Comparison of ENCODE assay signal across 2 cellular contexts in the genomic region with DNA sequence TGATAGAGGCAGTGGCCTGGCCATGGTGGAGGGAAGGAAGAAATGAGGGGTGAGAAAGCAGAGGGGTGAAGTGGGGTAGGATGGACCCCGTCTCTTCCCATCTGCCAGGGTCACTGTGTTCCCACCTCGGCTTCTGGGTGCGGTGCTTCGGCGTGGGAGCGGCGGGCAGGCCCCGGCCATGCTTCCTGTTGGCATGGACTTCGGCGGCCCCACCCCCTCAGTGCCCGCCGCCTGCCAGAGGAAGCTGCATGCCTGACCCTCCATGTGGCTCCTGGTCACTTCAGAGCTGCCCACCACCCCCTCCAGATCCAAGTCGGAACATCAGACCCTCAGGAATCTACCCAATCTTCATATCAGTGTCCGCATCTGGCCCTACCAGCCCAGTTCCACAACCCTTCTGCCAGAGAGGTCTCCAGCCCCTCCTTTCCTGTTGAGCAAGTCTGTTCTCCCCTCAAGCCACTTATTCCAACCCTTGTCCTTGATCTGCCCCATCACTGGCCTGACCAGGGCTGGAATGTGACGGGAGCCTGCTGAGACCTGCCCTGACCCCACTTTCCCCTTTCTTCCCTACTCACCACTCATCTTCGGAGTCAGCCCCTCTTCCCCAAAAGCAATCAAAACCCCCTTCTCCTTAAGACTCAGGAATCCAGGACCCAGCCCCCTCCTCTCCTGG.
TF ChIP-seq lines count a peak whose summit lies in the region.

No MANE protein-coding gene starts in this region.

TF ChIP-seq in A549, 52 proteins besides CTCF, POLR2A, EP300 and RAD21:
- TF ChIP-seq SMC3 (IDR thresholded peaks at IDR 0.05) (no peak), HEYL (CRISPR knock-in tag; IDR thresholded peaks at IDR 0.05) (no peak), EHMT2 (IDR thresholded peaks at IDR 0.05; ENCODE audit: low read depth) (no peak), FOSB (CRISPR knock-in tag; IDR thresholded peaks at IDR 0.05) (no peak), CBX2 (IDR thresholded peaks at IDR 0.05; ENCODE audit: borderline replicate concordance, low read depth) (no peak), NPAS2 (CRISPR knock-in tag; IDR thresholded peaks at IDR 0.05; ENCODE audit: borderline replicate concordance) (no peak), PHF8 (IDR thresholded peaks at IDR 0.05; ENCODE audit: borderline replicate concordance, low read depth) (no peak), CHD4 (IDR thresholded peaks at IDR 0.05; ENCODE audit: borderline replicate concordance) (no peak), RCOR1 (IDR thresholded peaks at IDR 0.05; ENCODE audit: low read depth, low read length) (no peak), TFCP2L1 (CRISPR knock-in tag; IDR thresholded peaks at IDR 0.05) (no peak), MAZ (IDR thresholded peaks at IDR 0.05; ENCODE audit: borderline replicate concordance, low read depth, low read length) (no peak), MYC (IDR thresholded peaks at IDR 0.05; ENCODE audit: borderline replicate concordance, low read length) (no peak), JUNB (IDR thresholded peaks at IDR 0.05) (no peak), USF2 (IDR thresholded peaks at IDR 0.05) (no peak), HDAC2 (IDR thresholded peaks at IDR 0.05) (no peak), CBX8 (IDR thresholded peaks at IDR 0.05) (no peak)
- TF ChIP-seq, protein P1, sequence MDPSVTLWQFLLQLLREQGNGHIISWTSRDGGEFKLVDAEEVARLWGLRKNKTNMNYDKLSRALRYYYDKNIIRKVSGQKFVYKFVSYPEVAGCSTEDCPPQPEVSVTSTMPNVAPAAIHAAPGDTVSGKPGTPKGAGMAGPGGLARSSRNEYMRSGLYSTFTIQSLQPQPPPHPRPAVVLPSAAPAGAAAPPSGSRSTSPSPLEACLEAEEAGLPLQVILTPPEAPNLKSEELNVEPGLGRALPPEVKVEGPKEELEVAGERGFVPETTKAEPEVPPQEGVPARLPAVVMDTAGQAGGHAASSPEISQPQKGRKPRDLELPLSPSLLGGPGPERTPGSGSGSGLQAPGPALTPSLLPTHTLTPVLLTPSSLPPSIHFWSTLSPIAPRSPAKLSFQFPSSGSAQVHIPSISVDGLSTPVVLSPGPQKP (IDR thresholded peaks at IDR 0.05; ENCODE audit: low read depth, low read length), result no peak
- TF ChIP-seq, protein P2, sequence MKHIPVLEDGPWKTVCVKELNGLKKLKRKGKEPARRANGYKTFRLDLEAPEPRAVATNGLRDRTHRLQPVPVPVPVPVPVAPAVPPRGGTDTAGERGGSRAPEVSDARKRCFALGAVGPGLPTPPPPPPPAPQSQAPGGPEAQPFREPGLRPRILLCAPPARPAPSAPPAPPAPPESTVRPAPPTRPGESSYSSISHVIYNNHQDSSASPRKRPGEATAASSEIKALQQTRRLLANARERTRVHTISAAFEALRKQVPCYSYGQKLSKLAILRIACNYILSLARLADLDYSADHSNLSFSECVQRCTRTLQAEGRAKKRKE (CRISPR knock-in tag; IDR thresholded peaks at IDR 0.05; ENCODE audit: low read depth), result no peak

TF ChIP-seq in HepG2, 621 proteins besides CTCF, POLR2A, EP300 and RAD21:
- no peak for TF ChIP-seq KLF13 (CRISPR knock-in tag; IDR thresholded peaks at IDR 0.05)
- no peak for TF ChIP-seq PHF21A (CRISPR knock-in tag; IDR thresholded peaks at IDR 0.05)
- TF ChIP-seq, protein P3, sequence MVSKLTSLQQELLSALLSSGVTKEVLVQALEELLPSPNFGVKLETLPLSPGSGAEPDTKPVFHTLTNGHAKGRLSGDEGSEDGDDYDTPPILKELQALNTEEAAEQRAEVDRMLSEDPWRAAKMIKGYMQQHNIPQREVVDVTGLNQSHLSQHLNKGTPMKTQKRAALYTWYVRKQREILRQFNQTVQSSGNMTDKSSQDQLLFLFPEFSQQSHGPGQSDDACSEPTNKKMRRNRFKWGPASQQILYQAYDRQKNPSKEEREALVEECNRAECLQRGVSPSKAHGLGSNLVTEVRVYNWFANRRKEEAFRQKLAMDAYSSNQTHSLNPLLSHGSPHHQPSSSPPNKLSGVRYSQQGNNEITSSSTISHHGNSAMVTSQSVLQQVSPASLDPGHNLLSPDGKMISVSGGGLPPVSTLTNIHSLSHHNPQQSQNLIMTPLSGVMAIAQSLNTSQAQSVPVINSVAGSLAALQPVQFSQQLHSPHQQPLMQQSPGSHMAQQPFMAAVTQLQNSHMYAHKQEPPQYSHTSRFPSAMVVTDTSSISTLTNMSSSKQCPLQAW (CRISPR knock-in tag; IDR thresholded peaks at IDR 0.05), result no peak
- TF ChIP-seq ZSCAN22 (CRISPR knock-in tag; IDR thresholded peaks at IDR 0.05), result no peak
- TF ChIP-seq NPAS2 (CRISPR knock-in tag; IDR thresholded peaks at IDR 0.05; ENCODE audit: borderline replicate concordance), result no peak
- TF ChIP-seq ZBTB7B (CRISPR knock-in tag; IDR thresholded peaks at IDR 0.05), result no peak
- no peak for TF ChIP-seq ZNF143 (CRISPR knock-in tag; IDR thresholded peaks at IDR 0.05)
- TF ChIP-seq SKI (IDR thresholded peaks at IDR 0.05; ENCODE audit: partially characterized antibody), result no peak
- TF ChIP-seq ZBTB38 (CRISPR knock-in tag; IDR thresholded peaks at IDR 0.05), result no peak
- TF ChIP-seq FOXA1 (IDR thresholded peaks at IDR 0.05), result no peak
- no peak for TF ChIP-seq FOXA1 (CRISPR knock-in tag; IDR thresholded peaks at IDR 0.05)
- no peak for TF ChIP-seq RBM22 (optimal IDR thresholded peaks at IDR 0.05; ENCODE audit: low read length)
- TF ChIP-seq JARID2 (CRISPR knock-in tag; IDR thresholded peaks at IDR 0.05; ENCODE audit: insufficient replicate concordance), result no peak
- no peak for TF ChIP-seq POLR2AphosphoS5 (IDR thresholded peaks at IDR 0.05; ENCODE audit: low read depth, low read length)
- no peak for TF ChIP-seq ZNF782 (CRISPR knock-in tag; IDR thresholded peaks at IDR 0.05; ENCODE audit: borderline replicate concordance)
- TF ChIP-seq, protein P4, sequence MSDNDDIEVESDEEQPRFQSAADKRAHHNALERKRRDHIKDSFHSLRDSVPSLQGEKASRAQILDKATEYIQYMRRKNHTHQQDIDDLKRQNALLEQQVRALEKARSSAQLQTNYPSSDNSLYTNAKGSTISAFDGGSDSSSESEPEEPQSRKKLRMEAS (IDR thresholded peaks at IDR 0.05), result no peak
- TF ChIP-seq THAP8 (CRISPR knock-in tag; IDR thresholded peaks at IDR 0.05; ENCODE audit: borderline replicate concordance), result no peak
- TF ChIP-seq, protein P5, sequence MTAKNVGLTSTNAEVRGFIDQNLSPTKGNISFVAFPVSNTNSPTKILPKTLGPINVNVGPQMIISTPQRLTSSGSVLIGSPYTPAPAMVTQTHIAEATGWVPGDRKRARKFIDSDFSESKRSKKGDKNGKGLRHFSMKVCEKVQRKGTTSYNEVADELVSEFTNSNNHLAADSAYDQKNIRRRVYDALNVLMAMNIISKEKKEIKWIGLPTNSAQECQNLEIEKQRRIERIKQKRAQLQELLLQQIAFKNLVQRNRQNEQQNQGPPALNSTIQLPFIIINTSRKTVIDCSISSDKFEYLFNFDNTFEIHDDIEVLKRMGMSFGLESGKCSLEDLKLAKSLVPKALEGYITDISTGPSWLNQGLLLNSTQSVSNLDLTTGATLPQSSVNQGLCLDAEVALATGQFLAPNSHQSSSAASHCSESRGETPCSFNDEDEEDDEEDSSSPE (CRISPR knock-in tag; IDR thresholded peaks at IDR 0.05), result no peak
- TF ChIP-seq KLF15 (CRISPR knock-in tag; IDR thresholded peaks at IDR 0.05; ENCODE audit: borderline replicate concordance), result no peak
- no peak for TF ChIP-seq JUNB (CRISPR knock-in tag; IDR thresholded peaks at IDR 0.05; ENCODE audit: borderline replicate concordance)
- no peak for TF ChIP-seq ONECUT2 (CRISPR knock-in tag; IDR thresholded peaks at IDR 0.05)
